Comparison of ENCODE assay signal across 1 cellular context in genomic region chr12:50924439-50925341, GRCh38.
TF ChIP-seq lines count a peak whose summit lies in the region.

No MANE protein-coding gene starts in this region.

TF ChIP-seq in HepG2, 621 proteins besides CTCF, POLR2A, EP300 and RAD21 (continued from another document):
- no peak for TF ChIP-seq ZNF660 (CRISPR knock-in tag; IDR thresholded peaks at IDR 0.05; ENCODE audit: borderline replicate concordance, low read depth)
- TF ChIP-seq HNF1B (CRISPR knock-in tag; IDR thresholded peaks at IDR 0.05) = peak; percentile 54; the same call in 1 of the 2 replicates
- TF ChIP-seq ZNF101 (CRISPR knock-in tag; IDR thresholded peaks at IDR 0.05; ENCODE audit: borderline replicate concordance, low read depth) = no peak
- no peak for TF ChIP-seq ZMYM3 (CRISPR knock-in tag; IDR thresholded peaks at IDR 0.05)
- no peak for TF ChIP-seq ZNF407 (CRISPR knock-in tag; IDR thresholded peaks at IDR 0.05; ENCODE audit: not compliant biosample characterization)
- no peak for TF ChIP-seq KAT7 (CRISPR knock-in tag; IDR thresholded peaks at IDR 0.05; ENCODE audit: borderline replicate concordance)
- no peak for TF ChIP-seq ZZZ3 (CRISPR knock-in tag; IDR thresholded peaks at IDR 0.05; ENCODE audit: borderline replicate concordance)
- peak; percentile 8; the same call in 1 of the 2 replicates for TF ChIP-seq RARA (CRISPR knock-in tag; IDR thresholded peaks at IDR 0.05)
- TF ChIP-seq TFDP1 (CRISPR knock-in tag; IDR thresholded peaks at IDR 0.05; ENCODE audit: borderline replicate concordance) = no peak; the same call in 1 of the 2 replicates
- no peak for TF ChIP-seq ZSCAN12 (CRISPR knock-in tag; IDR thresholded peaks at IDR 0.05)
- no peak for TF ChIP-seq ZNF326 (CRISPR knock-in tag; IDR thresholded peaks at IDR 0.05; ENCODE audit: borderline replicate concordance)
- TF ChIP-seq, protein P1, sequence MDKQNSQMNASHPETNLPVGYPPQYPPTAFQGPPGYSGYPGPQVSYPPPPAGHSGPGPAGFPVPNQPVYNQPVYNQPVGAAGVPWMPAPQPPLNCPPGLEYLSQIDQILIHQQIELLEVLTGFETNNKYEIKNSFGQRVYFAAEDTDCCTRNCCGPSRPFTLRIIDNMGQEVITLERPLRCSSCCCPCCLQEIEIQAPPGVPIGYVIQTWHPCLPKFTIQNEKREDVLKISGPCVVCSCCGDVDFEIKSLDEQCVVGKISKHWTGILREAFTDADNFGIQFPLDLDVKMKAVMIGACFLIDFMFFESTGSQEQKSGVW (CRISPR knock-in tag; IDR thresholded peaks at IDR 0.05; ENCODE audit: borderline replicate concordance) = no peak
- no peak for TF ChIP-seq ZNF160 (CRISPR knock-in tag; IDR thresholded peaks at IDR 0.05)
- TF ChIP-seq ZUFSP (CRISPR knock-in tag; IDR thresholded peaks at IDR 0.05; ENCODE audit: borderline replicate concordance) = no peak
- 0 out of 2 replicates have a peak, but pooled peaks have one; percentile 18 for TF ChIP-seq HBP1 (CRISPR knock-in tag; IDR thresholded peaks at IDR 0.05; ENCODE audit: low read depth)
- TF ChIP-seq TRIM24 (CRISPR knock-in tag; IDR thresholded peaks at IDR 0.05) = no peak
- TF ChIP-seq ZNF44 (CRISPR knock-in tag; IDR thresholded peaks at IDR 0.05) = 0 out of 2 replicates have a peak, but pooled peaks have one; percentile 8
- TF ChIP-seq ZNF292 (CRISPR knock-in tag; IDR thresholded peaks at IDR 0.05; ENCODE audit: borderline replicate concordance, low read depth) = no peak; the same call in 1 of the 2 replicates
- peak; percentile 26; the same call in 1 of the 2 replicates for TF ChIP-seq ZBTB7B (CRISPR knock-in tag; IDR thresholded peaks at IDR 0.05)
- TF ChIP-seq SP140L (CRISPR knock-in tag; IDR thresholded peaks at IDR 0.05; ENCODE audit: borderline replicate concordance) = no peak
- peak; percentile 16; the same call in 1 of the 2 replicates for TF ChIP-seq FOXK1 (CRISPR knock-in tag; IDR thresholded peaks at IDR 0.05; ENCODE audit: borderline replicate concordance, low read depth)
- peak; percentile 48 for TF ChIP-seq XRCC5 (optimal IDR thresholded peaks at IDR 0.05; ENCODE audit: low read length)
- no peak for TF ChIP-seq FOXP1 (IDR thresholded peaks at IDR 0.05)
- no peak for TF ChIP-seq FOXP1 (CRISPR knock-in tag; IDR thresholded peaks at IDR 0.05)
- TF ChIP-seq CBFB (CRISPR knock-in tag; IDR thresholded peaks at IDR 0.05) = no peak
- no peak for TF ChIP-seq ZNF12 (CRISPR knock-in tag; IDR thresholded peaks at IDR 0.05)
- TF ChIP-seq NCOA5 (CRISPR knock-in tag; IDR thresholded peaks at IDR 0.05) = no peak
- TF ChIP-seq, protein P2, sequence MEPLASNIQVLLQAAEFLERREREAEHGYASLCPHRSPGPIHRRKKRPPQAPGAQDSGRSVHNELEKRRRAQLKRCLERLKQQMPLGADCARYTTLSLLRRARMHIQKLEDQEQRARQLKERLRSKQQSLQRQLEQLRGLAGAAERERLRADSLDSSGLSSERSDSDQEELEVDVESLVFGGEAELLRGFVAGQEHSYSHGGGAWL (CRISPR knock-in tag; IDR thresholded peaks at IDR 0.05) = peak; percentile 8; the same call in 1 of the 2 replicates
- TF ChIP-seq SATB2 (CRISPR knock-in tag; IDR thresholded peaks at IDR 0.05) = no peak
- no peak for TF ChIP-seq ZSCAN22 (CRISPR knock-in tag; IDR thresholded peaks at IDR 0.05)
- peak; percentile 50 for TF ChIP-seq ASH2L (IDR thresholded peaks at IDR 0.05; ENCODE audit: insufficient read length, low read depth, low read length)
- no peak for TF ChIP-seq ZBTB14 (CRISPR knock-in tag; IDR thresholded peaks at IDR 0.05)
- no peak for TF ChIP-seq ZNF792 (CRISPR knock-in tag; IDR thresholded peaks at IDR 0.05)
- TF ChIP-seq NR3C1 (CRISPR knock-in tag; IDR thresholded peaks at IDR 0.05) = no peak
- TF ChIP-seq ZBTB7A (CRISPR knock-in tag; IDR thresholded peaks at IDR 0.05) = no peak
- no peak for TF ChIP-seq ZNF552 (CRISPR knock-in tag; IDR thresholded peaks at IDR 0.05; ENCODE audit: borderline replicate concordance)
- no peak for TF ChIP-seq SETDB1 (CRISPR knock-in tag; IDR thresholded peaks at IDR 0.05; ENCODE audit: borderline replicate concordance)
- no peak for TF ChIP-seq MAF1 (CRISPR knock-in tag; IDR thresholded peaks at IDR 0.05; ENCODE audit: borderline replicate concordance)
- TF ChIP-seq SIX1 (CRISPR knock-in tag; IDR thresholded peaks at IDR 0.05; ENCODE audit: borderline replicate concordance) = no peak
- TF ChIP-seq JUN (CRISPR knock-in tag; IDR thresholded peaks at IDR 0.05) = no peak
- TF ChIP-seq PAX8 (CRISPR knock-in tag; IDR thresholded peaks at IDR 0.05; ENCODE audit: borderline replicate concordance) = no peak
- TF ChIP-seq THAP11 (CRISPR knock-in tag; IDR thresholded peaks at IDR 0.05) = peak; percentile 3; the same call in 1 of the 2 replicates
- TF ChIP-seq PHF20 (CRISPR knock-in tag; IDR thresholded peaks at IDR 0.05) = no peak
